In the genomic region with DNA sequence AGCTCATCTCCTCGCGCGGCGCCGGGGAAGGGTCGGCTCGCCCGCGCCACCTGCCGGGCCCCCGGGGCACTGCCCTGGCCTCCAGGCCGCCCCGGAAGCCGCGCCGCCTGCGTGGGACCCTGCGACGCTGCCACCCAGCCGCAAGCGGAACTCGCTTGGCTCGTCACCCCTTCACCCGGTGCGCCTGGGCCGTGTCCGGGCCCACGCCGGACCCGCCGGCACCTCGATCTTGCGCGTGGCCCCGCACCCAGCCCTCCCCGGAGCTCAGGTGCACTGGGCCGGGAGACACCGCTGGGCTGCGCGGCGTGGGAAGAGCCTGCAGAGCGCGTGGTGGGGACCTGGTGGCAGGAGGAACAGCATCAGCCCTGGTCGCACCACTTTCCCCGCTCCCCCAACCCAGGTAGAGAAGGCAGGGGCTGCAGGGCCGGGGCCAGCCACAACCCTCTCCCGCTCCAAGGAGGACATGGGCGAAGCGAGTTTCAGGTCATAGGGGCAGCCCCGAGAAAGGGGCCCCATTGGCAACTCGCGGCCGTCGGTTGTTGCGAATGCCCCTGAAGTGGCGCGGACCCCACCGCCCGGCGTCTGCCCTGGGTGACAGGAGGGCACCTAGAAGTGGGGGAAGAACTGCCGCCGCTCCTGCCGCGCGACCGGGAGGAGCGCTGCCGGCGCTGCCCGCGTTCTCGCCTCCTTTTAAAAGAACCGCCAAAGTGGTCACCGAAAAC, we compare ENCODE assay signal across 1 cellular context.
A peak's percentile ranks its signal among the peaks of the same experiment; 100 is the strongest.
TF ChIP-seq lines count a peak whose summit lies in the region.

No MANE protein-coding gene starts in this region.

TF ChIP-seq in A549, 52 proteins besides CTCF, POLR2A, EP300 and RAD21 (continued from another document):
- TF ChIP-seq, protein P1, sequence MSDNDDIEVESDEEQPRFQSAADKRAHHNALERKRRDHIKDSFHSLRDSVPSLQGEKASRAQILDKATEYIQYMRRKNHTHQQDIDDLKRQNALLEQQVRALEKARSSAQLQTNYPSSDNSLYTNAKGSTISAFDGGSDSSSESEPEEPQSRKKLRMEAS (IDR thresholded peaks at IDR 0.05): peak; percentile 83
- TF ChIP-seq POLR2AphosphoS2 (conservative IDR thresholded peaks at IDR 0.05; ENCODE audit: low read length): 0 out of 2 replicates have a peak, but pooled peaks have one; percentile 20
- TF ChIP-seq RNF2 (IDR thresholded peaks at IDR 0.05; ENCODE audit: borderline replicate concordance, low read depth): peak; percentile 33; the same call in 1 of the 2 replicates
- TF ChIP-seq KDM5A (IDR thresholded peaks at IDR 0.05): peak; percentile 46; the same call in 1 of the 2 replicates
- TF ChIP-seq HDAC2 (IDR thresholded peaks at IDR 0.05): peak; percentile 67; the same call in 1 of the 2 replicates
- TF ChIP-seq ZNF302 (CRISPR knock-in tag; IDR thresholded peaks at IDR 0.05): no peak
- TF ChIP-seq, protein P2, sequence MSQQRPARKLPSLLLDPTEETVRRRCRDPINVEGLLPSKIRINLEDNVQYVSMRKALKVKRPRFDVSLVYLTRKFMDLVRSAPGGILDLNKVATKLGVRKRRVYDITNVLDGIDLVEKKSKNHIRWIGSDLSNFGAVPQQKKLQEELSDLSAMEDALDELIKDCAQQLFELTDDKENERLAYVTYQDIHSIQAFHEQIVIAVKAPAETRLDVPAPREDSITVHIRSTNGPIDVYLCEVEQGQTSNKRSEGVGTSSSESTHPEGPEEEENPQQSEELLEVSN (IDR thresholded peaks at IDR 0.05; ENCODE audit: borderline replicate concordance, low read depth): peak; percentile 59; the same call in 1 of the 2 replicates
- TF ChIP-seq ZC3H11A (IDR thresholded peaks at IDR 0.05): no peak
- TF ChIP-seq, protein P3, sequence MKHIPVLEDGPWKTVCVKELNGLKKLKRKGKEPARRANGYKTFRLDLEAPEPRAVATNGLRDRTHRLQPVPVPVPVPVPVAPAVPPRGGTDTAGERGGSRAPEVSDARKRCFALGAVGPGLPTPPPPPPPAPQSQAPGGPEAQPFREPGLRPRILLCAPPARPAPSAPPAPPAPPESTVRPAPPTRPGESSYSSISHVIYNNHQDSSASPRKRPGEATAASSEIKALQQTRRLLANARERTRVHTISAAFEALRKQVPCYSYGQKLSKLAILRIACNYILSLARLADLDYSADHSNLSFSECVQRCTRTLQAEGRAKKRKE (CRISPR knock-in tag; IDR thresholded peaks at IDR 0.05; ENCODE audit: low read depth): no peak
- TF ChIP-seq FOSL2 (IDR thresholded peaks at IDR 0.05): no peak
- TF ChIP-seq FOSL2 (CRISPR knock-in tag; IDR thresholded peaks at IDR 0.05): peak; percentile 26; the same call in 1 of the 2 replicates
- no peak for TF ChIP-seq JUNB (IDR thresholded peaks at IDR 0.05)
- TF ChIP-seq JUN (IDR thresholded peaks at IDR 0.05): peak; percentile 61 to 75; a peak in 4 of 5 replicates
- TF ChIP-seq, protein P4, sequence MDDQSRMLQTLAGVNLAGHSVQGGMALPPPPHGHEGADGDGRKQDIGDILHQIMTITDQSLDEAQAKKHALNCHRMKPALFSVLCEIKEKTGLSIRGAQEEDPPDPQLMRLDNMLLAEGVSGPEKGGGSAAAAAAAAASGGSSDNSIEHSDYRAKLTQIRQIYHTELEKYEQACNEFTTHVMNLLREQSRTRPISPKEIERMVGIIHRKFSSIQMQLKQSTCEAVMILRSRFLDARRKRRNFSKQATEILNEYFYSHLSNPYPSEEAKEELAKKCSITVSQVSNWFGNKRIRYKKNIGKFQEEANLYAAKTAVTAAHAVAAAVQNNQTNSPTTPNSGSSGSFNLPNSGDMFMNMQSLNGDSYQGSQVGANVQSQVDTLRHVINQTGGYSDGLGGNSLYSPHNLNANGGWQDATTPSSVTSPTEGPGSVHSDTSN (IDR thresholded peaks at IDR 0.05): no peak
- no peak for TF ChIP-seq ESRRA (IDR thresholded peaks at IDR 0.05; ENCODE audit: borderline replicate concordance, low read length)
- no peak for TF ChIP-seq CHD4 (IDR thresholded peaks at IDR 0.05; ENCODE audit: borderline replicate concordance)
- no peak for TF ChIP-seq TP53 (CRISPR knock-in tag; IDR thresholded peaks at IDR 0.05)
- no peak for TF ChIP-seq NR3C1 (IDR thresholded peaks at IDR 0.05)
- TF ChIP-seq MYC (IDR thresholded peaks at IDR 0.05; ENCODE audit: borderline replicate concordance, low read length): peak; percentile 53; the same call in 1 of the 2 replicates
- TF ChIP-seq MAZ (IDR thresholded peaks at IDR 0.05; ENCODE audit: borderline replicate concordance, low read depth, low read length): 0 out of 2 replicates have a peak, but pooled peaks have one; percentile 26
- 0 out of 2 replicates have a peak, but pooled peaks have one; percentile 8 for TF ChIP-seq SREBF2 (IDR thresholded peaks at IDR 0.05)
- TF ChIP-seq SMC3 (IDR thresholded peaks at IDR 0.05): peak; percentile 62
